23 cellular contexts compared by ENCODE assay signal in the genomic region with DNA sequence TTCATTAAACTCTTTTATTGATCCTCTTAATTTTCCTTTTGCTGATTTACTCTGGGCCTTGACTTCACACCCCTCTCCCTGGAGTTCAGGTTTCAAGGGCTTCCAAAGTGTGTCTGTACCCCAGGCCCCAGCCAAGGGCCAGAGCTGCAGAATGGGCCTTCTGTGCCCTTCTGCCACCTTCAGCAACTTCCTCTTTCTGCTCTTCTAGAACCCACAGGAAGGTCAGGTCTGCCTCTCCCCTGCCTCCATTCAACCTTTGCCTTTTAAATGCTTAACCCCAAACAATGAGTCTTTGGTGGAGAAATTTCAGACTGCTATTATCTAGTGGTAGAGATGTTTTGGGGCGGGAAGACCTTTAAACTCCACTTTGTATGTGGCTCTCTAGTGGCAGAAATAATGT.
"Had no signal": no experiment of that assay in that cellular context is flagged by ENCODE, and none has a peak within 500 bp of the region (broad histone marks: within the 10 kb centered on the region; RNA-seq: fewer than 3 reads in every experiment).

No MANE protein-coding gene starts in this region.

- H3K27ac ChIP-seq: brain microvascular endothelial cell, dorsolateral prefrontal cortex, right atrium auricular region, tibial artery had no signal

- H3K4me1 ChIP-seq: right atrium auricular region, tibial artery had no signal

- H3K9me3 ChIP-seq: tibial artery had no signal

- H3K36me3 ChIP-seq: brain microvascular endothelial cell, right atrium auricular region, tibial artery had no signal

- ATAC-seq: activated CD8-positive, alpha-beta T cell treated with anti-CD3 and anti-CD28 coated beads for 36 hours; activated T-helper 17 cell treated with anti-CD3 and anti-CD28 coated beads, Interleukin-2, amount 50 U/mL, for 72 hours; left colon; stimulated activated naive CD8-positive, alpha-beta T cell treated with anti-CD3 and anti-CD28 coated beads, Interleukin-15, Interleukin-2, amounts not matched to agents 100 U/mL and 50 U/mL, for 24 hours had no signal

- DNase-seq: activated CD4-positive, alpha-beta T cell treated with anti-CD3 and anti-CD28 coated beads, Interleukin-2, amount 10 ng/mL, durations not matched to agents 24 days and 14 days; activated CD8-positive, alpha-beta T cell treated with anti-CD3 and anti-CD28 coated beads for 36 hours; activated naive CD4-positive, alpha-beta T cell; activated T-cell treated with anti-CD3 and anti-CD28 coated beads, Interleukin-2, amount 50 U/mL, for 1 hour; aorta; brain microvascular endothelial cell; central memory CD4-positive, alpha-beta T cell; dorsolateral prefrontal cortex; foreskin fibroblast; hippocampal formation; islet precursor cell; left colon; occipital lobe; stimulated activated CD4-positive, alpha-beta T cell treated with anti-CD3 and anti-CD28 coated beads, Interleukin-12 subunit alpha, Interleukin-12 subunit beta, amount 100 ng/mL, for 4 hours; stimulated activated CD4-positive, alpha-beta T cell treated with anti-CD3 and anti-CD28 coated beads, Interleukin-1b, Interleukin-23, amount 100 ng/mL, for 48 hours; stimulated activated CD8-positive, alpha-beta memory T cell treated with anti-CD3 and anti-CD28 coated beads, Interleukin-4, amount 100 ng/mL, for 48 hours; stimulated activated naive CD8-positive, alpha-beta T cell treated with anti-CD3 and anti-CD28 coated beads, Interleukin-15, Interleukin-2, amounts not matched to agents 100 U/mL and 50 U/mL, for 24 hours; substantia nigra; tibial artery had no signal

- FAIRE-seq: colon had no signal

- H3K4me3 ChIP-seq: dorsolateral prefrontal cortex, lung, right atrium auricular region, tibial artery had no signal

- H3K27me3 ChIP-seq: brain microvascular endothelial cell, right atrium auricular region had no signal
